In the genomic region with DNA sequence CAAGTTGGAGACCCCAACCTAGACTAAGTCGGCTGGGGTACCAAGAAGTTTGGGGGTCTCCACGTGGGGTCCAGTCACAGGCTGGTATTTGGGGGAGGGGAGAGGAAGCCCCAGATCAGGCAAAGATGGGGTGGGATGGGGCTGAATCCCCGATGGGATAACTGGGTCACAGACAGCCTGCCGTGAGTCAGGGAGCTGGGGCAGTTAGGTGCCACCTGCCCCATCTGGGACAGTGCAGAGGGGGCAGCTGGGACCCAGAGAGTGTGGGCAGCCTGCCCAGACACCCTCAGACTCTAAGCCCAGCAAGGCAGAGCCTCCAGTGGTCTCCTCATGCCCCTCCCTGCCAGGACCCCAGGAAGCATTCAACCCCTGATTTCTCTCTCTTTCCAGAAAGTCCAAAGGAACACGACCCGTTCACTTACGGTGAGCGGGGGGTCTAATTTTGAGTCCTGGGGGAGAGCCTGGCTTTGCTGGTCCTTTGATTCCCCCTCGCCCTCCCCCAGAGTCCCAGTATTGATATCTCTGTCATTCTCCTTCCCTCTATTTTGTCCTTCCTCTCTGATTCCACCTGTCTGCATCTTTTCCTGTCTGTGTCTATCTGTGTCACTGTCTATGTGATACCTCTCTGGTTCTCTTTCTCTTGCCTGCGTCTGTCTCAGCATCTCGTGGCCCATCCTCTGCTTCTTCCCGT, we compare ENCODE assay signal across 11 cellular contexts. TPM values are rescaled to one million over a fixed set of nuclear protein-coding genes. Genes with fewer than 3 reads are reported as not detected.
DNase-seq lines count a peak whose midpoint lies in the region; ATAC-seq, FAIRE-seq and TF ChIP-seq lines count a peak whose summit lies in the region.
"Had no signal": no experiment of that assay in that cellular context is flagged by ENCODE, and none has a peak within 500 bp of the region (broad histone marks: within the 10 kb centered on the region; RNA-seq: fewer than 3 reads in every experiment).

No MANE protein-coding gene starts in this region.

- H3K4me1 ChIP-seq in Peyer's patch (peaks cover 6 to 48% (median 22%) of the 10 kb centered on the region in 4 donors), hepatocyte (ENCODE audit: insufficient read depth) (peaks cover 40% of the 10 kb centered on the region), trophoblast cell (ENCODE audit: control insufficient read depth in 1 of 2, insufficient read depth in 2 of 2, low read length in 2 of 2) (peaks cover 0 to 8% of the 10 kb centered on the region in 2 experiments)

- no peaks in the 10 kb centered on the region for H4K20me1 ChIP-seq in hepatocyte (ENCODE audit: insufficient read depth, poor library complexity, severe bottlenecking)

- DNase-seq in CD14-positive monocyte (ENCODE audit: low spot score) (no peak), Peyer's patch (peak in 1 of 3 donors; percentile 48), hepatocyte (ENCODE audit: low spot score) (no peak), trophoblast cell (no peak), SKM-1 treated with dmso at 0.1 percent for 144 hours (lab: John Stamatoyannopoulos, UW; ENCODE audit: unreplicated experiment) (no peak), GF-D8 (lab: John Stamatoyannopoulos, UW) (no peak), GM12892 (ENCODE audit: insufficient read length) (no peak)
- DNase-seq: NCI-H2081 treated with DMSO at 0.1 percent for 48 hours had no signal

- H2AK5ac ChIP-seq in trophoblast cell (ENCODE audit: low read length) = no peak overlapping the region

- no peaks in the 10 kb centered on the region for H3K79me1 ChIP-seq in trophoblast cell (ENCODE audit: low read length)

- H2BK120ac ChIP-seq in trophoblast cell (ENCODE audit: insufficient read depth, low read length, poor library complexity) = no peak overlapping the region

- H3K9ac ChIP-seq in trophoblast cell (ENCODE audit: low read length) = no peak overlapping the region

- H3K79me2 ChIP-seq in hepatocyte (no peaks in the 10 kb centered on the region), trophoblast cell (ENCODE audit: control insufficient read depth, insufficient read depth, low read length, poor library complexity) (no peaks in the 10 kb centered on the region)

- H2AFZ ChIP-seq in hepatocyte = no peak overlapping the region
- H2AFZ ChIP-seq in trophoblast cell (ENCODE audit: insufficient read depth, low read length, poor library complexity) = no peak overlapping the region

- no peak for FAIRE-seq in GM12892 (lab: Jason Lieb, UNC)

- H3K27me3 Mint-ChIP-seq in CD14-positive monocyte (ENCODE audit: low read depth in 3 of 3) = peaks cover 29 to 45% (median 31%) of the 10 kb centered on the region in 3 donors

- ATAC-seq in HG03135 (IDR thresholded peaks at IDR 0.05; ENCODE audit: unreplicated experiment) = no peak

- H3K9me2 ChIP-seq in hepatocyte (replicated peaks; ENCODE audit: insufficient read depth) = no peaks in the 10 kb centered on the region

- H3K4ac ChIP-seq in trophoblast cell (ENCODE audit: low read depth, low read length) = no peak overlapping the region

- H3K27me3 ChIP-seq in Peyer's patch (peaks cover 0 to 13% of the 10 kb centered on the region in 2 donors), hepatocyte (peaks cover 27% of the 10 kb centered on the region), trophoblast cell (ENCODE audit: insufficient read depth, low read length) (peaks cover 26% of the 10 kb centered on the region)

- WGBS in hepatocyte (ENCODE audit: low lambda C conversion rate, missing lambda C conversion rate) = 78% methylated on average over 7 of the region's 12 CpGs
- no CpG with 5 or more reads among the region's 12 CpGs for WGBS in trophoblast cell (ENCODE audit: extremely low coverage, insufficient coverage, insufficient read length)

- H3K27ac ChIP-seq in Peyer's patch = peak overlapping the region; percentile 57 to 84 (median 77)
- H3K27ac ChIP-seq in hepatocyte = no peak overlapping the region
- H3K27ac ChIP-seq in trophoblast cell (ENCODE audit: low read depth, low read length) = no peak overlapping the region

- peak overlapping the region in 4 of 7 donors; percentile 27 to 66 (median 39) for H3K27ac Mint-ChIP-seq in CD14-positive monocyte
- H3K27ac Mint-ChIP-seq: CD8-positive, alpha-beta T cell had no signal

- H3K14ac ChIP-seq in trophoblast cell (ENCODE audit: low read length) = no peak overlapping the region

- no peak overlapping the region for H4K91ac ChIP-seq in trophoblast cell (ENCODE audit: low read depth, low read length)

- TF ChIP-seq POLR2A in Peyer's patch (IDR thresholded peaks at IDR 0.05) = no peak
- TF ChIP-seq POLR2A in GM12892 (IDR thresholded peaks at IDR 0.05; ENCODE audit: low read depth, low read length) = no peak

- peaks cover 51% of the 10 kb centered on the region for H3K4me1 Mint-ChIP-seq in CD14-positive monocyte

- H3K4me2 ChIP-seq in hepatocyte (peak overlapping the region; percentile 62), trophoblast cell (ENCODE audit: low read length) (no peak overlapping the region)

- H3K36me3 Mint-ChIP-seq in CD14-positive monocyte = no peaks in the 10 kb centered on the region
- H3K36me3 Mint-ChIP-seq: CD8-positive, alpha-beta T cell had no signal

- H4K12ac ChIP-seq in trophoblast cell (ENCODE audit: low read depth, low read length) = no peak overlapping the region

- H3K9me3 ChIP-seq in Peyer's patch = no peaks in the 10 kb centered on the region
- H3K9me3 ChIP-seq in hepatocyte (ENCODE audit: low read depth) = no peaks in the 10 kb centered on the region
- peaks cover 2% of the 10 kb centered on the region for H3K9me3 ChIP-seq in trophoblast cell (ENCODE audit: insufficient read depth, low read depth, low read length)

- H4K8ac ChIP-seq in trophoblast cell (ENCODE audit: low read depth, low read length) = no peak overlapping the region

- no peak overlapping the region for H2BK5ac ChIP-seq in trophoblast cell (ENCODE audit: low read depth, low read length, poor library complexity)

- H2BK12ac ChIP-seq in trophoblast cell (ENCODE audit: low read length) = no peak overlapping the region

- peaks cover 0 to 13% (median 0%) of the 10 kb centered on the region in 7 donors for H3K9me3 Mint-ChIP-seq in CD14-positive monocyte
- H3K9me3 Mint-ChIP-seq: CD8-positive, alpha-beta T cell had no signal

- intact Hi-C loops in CD14-positive monocyte (cut with micrococcal nuclease) = loop anchor here in 1 of 2 donors (5.0 kb wide), 1 partner anchor 127 kb away; a partner anchor contains a TSS

- H3K4me3 ChIP-seq in Peyer's patch = peak overlapping the region; percentile 12 to 52 (median 34)
- H3K4me3 ChIP-seq in hepatocyte = no peak overlapping the region
- peak overlapping the region; percentile 52 for H3K4me3 ChIP-seq in trophoblast cell (ENCODE audit: low read depth, low read length)

- H3K4me3 Mint-ChIP-seq in CD14-positive monocyte = peak overlapping the region in 1 of 2 donors; percentile 32

- no peak overlapping the region for H3K18ac ChIP-seq in trophoblast cell (ENCODE audit: low read length)

- TF ChIP-seq CTCF in CD14-positive monocyte (IDR thresholded peaks at IDR 0.05) (no peak), Peyer's patch (IDR thresholded peaks at IDR 0.05) (no peak), hepatocyte (IDR thresholded peaks at IDR 0.05; ENCODE audit: poor library complexity) (no peak)

- no peak overlapping the region for H3K23ac ChIP-seq in trophoblast cell (ENCODE audit: low read length)

- H3K36me3 ChIP-seq in Peyer's patch (no peaks in the 10 kb centered on the region), hepatocyte (replicated peaks; ENCODE audit: insufficient read depth, low read depth) (no peaks in the 10 kb centered on the region), trophoblast cell (ENCODE audit: control insufficient read depth in 1 of 2, insufficient read depth in 2 of 2, low read length in 2 of 2) (no peaks in the 10 kb centered on the region)

RNA-seq across cellular contexts. Expression of a gene that starts 1.7 kb away (rescaled TPM):
- under 1 TPM in 1 of 2 donors, not detected in 1; 0.74 TPM for polyA plus RNA-seq in CD14-positive monocyte
- 10 to 100 TPM in 2 of 4 donors, not detected in 2; 12.3 to 12.7 TPM for total RNA-seq in Peyer's patch
- total RNA-seq in hepatocyte = 2.9 and 7.5 TPM in 2 replicates
- polyA plus RNA-seq in hepatocyte = 18.5 and 22.0 TPM in 2 replicates
- polyA plus RNA-seq in trophoblast cell (2013) = not detected in 2 replicates
- not detected for polyA plus RNA-seq in GM12892 (2012; ENCODE audit: missing spikeins)
- total RNA-seq: renal cortical epithelial cell had no signal

RNA-seq across cellular contexts. Expression of a gene that starts 2.7 kb away (rescaled TPM):
- polyA plus RNA-seq in CD14-positive monocyte = not detected
- total RNA-seq in Peyer's patch = not detected
- total RNA-seq in hepatocyte = 0.27 TPM in 1 of 2 replicates, not detected in the other
- 0.22 and 0.46 TPM in 2 replicates for polyA plus RNA-seq in hepatocyte
- polyA plus RNA-seq in trophoblast cell (2013) = 0.14 and 0.32 TPM in 2 replicates
- polyA plus RNA-seq in GM12892 (2012; ENCODE audit: missing spikeins) = not detected
- total RNA-seq: renal cortical epithelial cell had no signal

RNA-seq across cellular contexts. Expression of a gene that starts 5.5 kb away (rescaled TPM):
- polyA plus RNA-seq in CD14-positive monocyte = not detected
- 10 to 100 TPM in 2 of 4 donors, 1 to 10 TPM in 2; 6.1 to 37.3 (median 14.4) TPM for total RNA-seq in Peyer's patch
- 2.4 and 6.3 TPM in 2 replicates for total RNA-seq in hepatocyte
- 5.2 and 8.8 TPM in 2 replicates for polyA plus RNA-seq in hepatocyte
- polyA plus RNA-seq in trophoblast cell (2013) = 0.22 and 0.33 TPM in 2 replicates
- not detected for polyA plus RNA-seq in GM12892 (2012; ENCODE audit: missing spikeins)
- total RNA-seq: renal cortical epithelial cell had no signal

RNA-seq across cellular contexts. Expression of a gene that starts 14.2 kb away (rescaled TPM):
- 100 to 1,000 TPM; 204 to 312 TPM for polyA plus RNA-seq in CD14-positive monocyte
- 10 to 100 TPM in 3 of 4 donors, 1 to 10 TPM in 1; 6.0 to 67.7 (median 22.2) TPM for total RNA-seq in Peyer's patch
- 36.4 and 42.8 TPM in 2 replicates for total RNA-seq in hepatocyte
- 81.1 and 90.2 TPM in 2 replicates for polyA plus RNA-seq in hepatocyte
- 205 and 212 TPM in 2 replicates for polyA plus RNA-seq in trophoblast cell (2013)
- polyA plus RNA-seq in GM12892 (2012; ENCODE audit: missing spikeins) = 48.8 TPM

RNA-seq across cellular contexts. Expression of a gene that starts 24.7 kb away (rescaled TPM):
- not detected for polyA plus RNA-seq in CD14-positive monocyte
- total RNA-seq in Peyer's patch = 1,000 to 10,000 TPM in 3 of 4 donors, 10 to 100 TPM in 1; 33.0 to 1,418 (median 1,063) TPM
- total RNA-seq in hepatocyte = 225 and 235 TPM in 2 replicates
- 491 and 542 TPM in 2 replicates for polyA plus RNA-seq in hepatocyte
- 1.9 and 2.6 TPM in 2 replicates for polyA plus RNA-seq in trophoblast cell (2013)
- not detected for polyA plus RNA-seq in GM12892 (2012; ENCODE audit: missing spikeins)
- total RNA-seq: CD8-positive, alpha-beta T cell; renal cortical epithelial cell had no signal

Comparison
In these comparisons a context has a peak if more than half of its experiments do, and no peak if none do; other contexts are left out.
1. H3K27ac ChIP-seq: peak in Peyer's patch (4 of 4); none in hepatocyte (single experiment) and trophoblast cell (single experiment).